ENCODE assay signal across 31 cellular contexts in genomic region chr16:31083556-31083955, GRCh38.
"Had no signal": no experiment of that assay in that cellular context is flagged by ENCODE, and none has a peak within 500 bp of the region (broad histone marks: within the 10 kb centered on the region; RNA-seq: fewer than 3 reads in every experiment).

No MANE protein-coding gene starts in this region.

- FAIRE-seq: colon, urothelium cell line had no signal

- DNase-seq: activated CD4-positive, alpha-beta T cell treated with anti-CD3 and anti-CD28 coated beads, Interleukin-2, amount 10 ng/mL, durations not matched to agents 24 days and 14 days; activated CD4-positive, CD25-positive, alpha-beta regulatory T cell treated with anti-CD3 and anti-CD28 coated beads, Interleukin-2, amount 50 U/mL, for 72 hours; activated effector memory CD4-positive, alpha-beta T cell treated with anti-CD3 and anti-CD28 coated beads, Interleukin-2, amount 50 U/mL, for 16 hours; activated naive CD4-positive, alpha-beta T cell treated with anti-CD3 and anti-CD28 coated beads for 36 hours; activated naive CD8-positive, alpha-beta T cell treated with anti-CD3 and anti-CD28 coated beads for 36 hours; body of pancreas; dermis blood vessel endothelial cell; effector CD4-positive, alpha-beta T cell; esophagus squamous epithelium; foreskin melanocyte; heart right ventricle; kidney glomerular epithelial cell; lower lobe of right lung; mucosa of descending colon; ovary; stimulated activated CD4-positive, alpha-beta T cell treated with anti-CD3 and anti-CD28 coated beads, Interleukin-4, amount 100 ng/mL, for 24 hours; T-helper 2 cell had no signal

- H3K4me3 Mint-ChIP-seq: activated CD4-positive, alpha-beta T cell treated with anti-CD3 and anti-CD28 coated beads, Interleukin-2, amount 10 ng/mL, durations not matched to agents 24 days and 14 days; activated naive CD4-positive, alpha-beta T cell treated with anti-CD3 and anti-CD28 coated beads for 36 hours; activated naive CD8-positive, alpha-beta T cell treated with anti-CD3 and anti-CD28 coated beads for 36 hours; activated T-helper 1 cell treated with anti-CD3 and anti-CD28 coated beads, Interleukin-12 subunit alpha, Interleukin-12 subunit beta, Interleukin-2, Interleukin-4 antibody, amounts not matched to agents 30 ng/mL and 10 ng/mL and 1 ng/mL, durations not matched to agents 14 hours and 24 hours and 36 hours; natural killer cell treated with Interleukin-12 subunit alpha and Interleukin-12 subunit beta and Interleukin-15 and Interleukin-18, amount 100 ng/mL, for 72 hours; stimulated activated effector memory CD8-positive, alpha-beta T cell treated with anti-CD3 and anti-CD28 coated beads, Interleukin-12 subunit alpha, Interleukin-12 subunit beta, amount 100 ng/mL, for 72 hours had no signal

- H3K9me3 ChIP-seq: adrenal gland, body of pancreas, esophagus squamous epithelium, heart right ventricle, lower lobe of right lung, mucosa of descending colon, neutrophil, ovary, suprapubic skin, tibial nerve had no signal

- H3K27me3 ChIP-seq: adrenal gland, body of pancreas, esophagus squamous epithelium, heart right ventricle, neutrophil, ovary, suprapubic skin, tibial nerve had no signal

- H3K27me3 Mint-ChIP-seq: activated CD4-positive, alpha-beta T cell treated with anti-CD3 and anti-CD28 coated beads, Interleukin-2, amount 10 ng/mL, durations not matched to agents 24 days and 14 days; activated naive CD8-positive, alpha-beta T cell treated with anti-CD3 and anti-CD28 coated beads for 36 hours; natural killer cell treated with Interleukin-12 subunit alpha and Interleukin-12 subunit beta and Interleukin-15 and Interleukin-18, amount 100 ng/mL, for 72 hours; progenitor cell of endocrine pancreas had no signal

- H3K27ac Mint-ChIP-seq: activated CD4-positive, alpha-beta T cell treated with anti-CD3 and anti-CD28 coated beads, Interleukin-2, amount 10 ng/mL, durations not matched to agents 24 days and 14 days; activated naive CD4-positive, alpha-beta T cell treated with anti-CD3 and anti-CD28 coated beads for 36 hours; activated naive CD8-positive, alpha-beta T cell treated with anti-CD3 and anti-CD28 coated beads for 36 hours; activated T-helper 1 cell treated with anti-CD3 and anti-CD28 coated beads, Interleukin-12 subunit alpha, Interleukin-12 subunit beta, Interleukin-2, Interleukin-4 antibody, amounts not matched to agents 30 ng/mL and 10 ng/mL and 1 ng/mL, durations not matched to agents 14 hours and 24 hours and 36 hours; natural killer cell treated with Interleukin-12 subunit alpha and Interleukin-12 subunit beta and Interleukin-15 and Interleukin-18, amount 100 ng/mL, for 72 hours; progenitor cell of endocrine pancreas had no signal

- ATAC-seq: body of pancreas; heart right ventricle; left lobe of liver; mucosa of descending colon; natural killer cell treated with Interleukin-12 subunit alpha and Interleukin-12 subunit beta and Interleukin-15 and Interleukin-18, amount 100 ng/mL, for 72 hours; sciatic nerve; stimulated activated effector memory CD8-positive, alpha-beta T cell treated with anti-CD3 and anti-CD28 coated beads, Interleukin-12 subunit alpha, Interleukin-12 subunit beta, amount 100 ng/mL, for 72 hours had no signal

- H3K9me3 Mint-ChIP-seq: activated CD4-positive, alpha-beta T cell treated with anti-CD3 and anti-CD28 coated beads, Interleukin-2, amount 10 ng/mL, durations not matched to agents 24 days and 14 days; activated naive CD4-positive, alpha-beta T cell treated with anti-CD3 and anti-CD28 coated beads for 36 hours; activated naive CD8-positive, alpha-beta T cell treated with anti-CD3 and anti-CD28 coated beads for 36 hours; activated T-helper 1 cell treated with anti-CD3 and anti-CD28 coated beads, Interleukin-12 subunit alpha, Interleukin-12 subunit beta, Interleukin-2, Interleukin-4 antibody, amounts not matched to agents 30 ng/mL and 10 ng/mL and 1 ng/mL, durations not matched to agents 14 hours and 24 hours and 36 hours; natural killer cell treated with Interleukin-12 subunit alpha and Interleukin-12 subunit beta and Interleukin-15 and Interleukin-18, amount 100 ng/mL, for 72 hours; stimulated activated effector memory CD8-positive, alpha-beta T cell treated with anti-CD3 and anti-CD28 coated beads, Interleukin-12 subunit alpha, Interleukin-12 subunit beta, amount 100 ng/mL, for 72 hours had no signal

- H3K4me3 ChIP-seq: adrenal gland, body of pancreas, esophagus squamous epithelium, heart right ventricle, lower lobe of right lung, mucosa of descending colon, ovary, skin epidermis, suprapubic skin, tibial nerve had no signal

- H3K36me3 Mint-ChIP-seq: natural killer cell treated with Interleukin-12 subunit alpha and Interleukin-12 subunit beta and Interleukin-15 and Interleukin-18, amount 100 ng/mL, for 72 hours had no signal

- H3K27ac ChIP-seq: adrenal gland, body of pancreas, epithelial cell of prostate, esophagus squamous epithelium, heart right ventricle, lower lobe of right lung, neutrophil, ovary, suprapubic skin, tibial nerve had no signal

- H3K36me3 ChIP-seq: ovary had no signal

- H3K4me1 ChIP-seq: adrenal gland, body of pancreas, lower lobe of right lung had no signal
